In genomic region chr17:2828396-2829038, GRCh38 we compare ENCODE assay signal across 8 cellular contexts. TPM values are rescaled to one million over a fixed set of nuclear protein-coding genes. Genes with fewer than 3 reads are reported as not detected.
A peak's percentile ranks its signal among the peaks of the same experiment; 100 is the strongest.
DNase-seq lines count a peak whose midpoint lies in the region; ATAC-seq and TF ChIP-seq lines count a peak whose summit lies in the region.

No MANE protein-coding gene starts in this region.

- H3K9me3 Mint-ChIP-seq in T-cell (no peaks in the 10 kb centered on the region), progenitor cell of endocrine pancreas (ENCODE audit: low read depth) (no peaks in the 10 kb centered on the region)
- H3K9me3 Mint-ChIP-seq in activated naive CD8-positive, alpha-beta T cell treated with anti-CD3 and anti-CD28 coated beads for 36 hours, result no peaks in the 10 kb centered on the region

- H3K4me3 ChIP-seq in heart left ventricle (no peak overlapping the region), vagina (no peak overlapping the region)

- H3K4me1 Mint-ChIP-seq in T-cell (peaks cover 25 to 35% (median 33%) of the 10 kb centered on the region in 3 donors), progenitor cell of endocrine pancreas (ENCODE audit: low read depth) (peaks cover 1% of the 10 kb centered on the region)
- peaks cover 4% of the 10 kb centered on the region for H3K4me1 Mint-ChIP-seq in activated naive CD8-positive, alpha-beta T cell treated with anti-CD3 and anti-CD28 coated beads for 36 hours

- H3K27ac Mint-ChIP-seq in T-cell (no peak overlapping the region), progenitor cell of endocrine pancreas (no peak overlapping the region)
- no peak overlapping the region for H3K27ac Mint-ChIP-seq in activated naive CD8-positive, alpha-beta T cell treated with anti-CD3 and anti-CD28 coated beads for 36 hours

- ATAC-seq in T-cell (replicated peaks in 1 of 4) (peak; percentile 69 to 91 (median 86)), heart left ventricle (peak; percentile 71 to 86 (median 86)), HG02885 (IDR thresholded peaks at IDR 0.05; ENCODE audit: poor library complexity, unreplicated experiment) (no peak)

- H3K4me3 Mint-ChIP-seq in T-cell (peak overlapping the region in 2 of 3 donors; percentile 17 to 60), progenitor cell of endocrine pancreas (ENCODE audit: low read depth) (no peak overlapping the region)
- H3K4me3 Mint-ChIP-seq in activated naive CD8-positive, alpha-beta T cell treated with anti-CD3 and anti-CD28 coated beads for 36 hours, result no peak overlapping the region

- TF ChIP-seq CTCF in GM10248 (IDR thresholded peaks at IDR 0.05; ENCODE audit: control extremely low read depth, extremely low read depth, low read depth, missing control alignments), result peak; percentile 92
- TF ChIP-seq CTCF in LNCAP (IDR thresholded peaks at IDR 0.05), result peak; percentile 89
- TF ChIP-seq CTCF in heart left ventricle (IDR thresholded peaks at IDR 0.05), result peak; percentile 81 to 98 (median 94)
- peak; percentile 98 for TF ChIP-seq CTCF in progenitor cell of endocrine pancreas (IDR thresholded peaks at IDR 0.05; ENCODE audit: unreplicated experiment)
- peak; percentile 82 to 93 (median 92) for TF ChIP-seq CTCF in vagina (IDR thresholded peaks at IDR 0.05)

- H3K36me3 Mint-ChIP-seq in T-cell (peaks cover 4% of the 10 kb centered on the region), progenitor cell of endocrine pancreas (ENCODE audit: insufficient read depth) (no peaks in the 10 kb centered on the region)
- no peaks in the 10 kb centered on the region for H3K36me3 Mint-ChIP-seq in activated naive CD8-positive, alpha-beta T cell treated with anti-CD3 and anti-CD28 coated beads for 36 hours

- CTCF ChIA-PET in GM10248 (lab: Yijun Ruan, JAX) (interaction anchor here (1.3 to 2.0 kb wide), 3 partner anchors 102 to 184 kb away, joined by 4 to 8 read pairs (median 6); no protein-coding TSS in a partner anchor), T-cell (lab: Charles Lee) (interaction anchor here (0.6 to 1.0 kb wide), 3 partner anchors 36 to 132 kb away, joined by 3 read pairs; no protein-coding TSS in a partner anchor)

- DNase-seq in GM10248 (ENCODE audit: extremely low spot score) (peak; percentile 89), T-cell (peak; percentile 26 to 79 (median 68)), heart left ventricle (peak; percentile 62 to 88 (median 71)), progenitor cell of endocrine pancreas (ENCODE audit: low spot score, unreplicated experiment) (peak; percentile 87), vagina (ENCODE audit: extremely low spot score in 2 of 2) (no peak)
- DNase-seq in activated naive CD8-positive, alpha-beta T cell treated with anti-CD3 and anti-CD28 coated beads for 36 hours, result peak; percentile 73

- TF ChIP-seq POLR2A in heart left ventricle (IDR thresholded peaks at IDR 0.05) (no peak), vagina (IDR thresholded peaks at IDR 0.05) (no peak)

- no peaks in the 10 kb centered on the region for H3K36me3 ChIP-seq in heart left ventricle
- no peaks in the 10 kb centered on the region for H3K36me3 ChIP-seq in vagina

- 17 to 21% (median 19%) methylated on average over 14 of the region's 14 CpGs for WGBS in heart left ventricle, 4 donors

- intact Hi-C loops in heart left ventricle (cut with DNase I), result loop anchor here (1.0 to 5.0 kb wide), 5 partner anchors 104 to 185 kb away; no protein-coding TSS in a partner anchor
- intact Hi-C loops in vagina (cut with DNase I), result loop anchor here (1.0 kb wide), 1 partner anchor 185 kb away; no protein-coding TSS in a partner anchor

- no peak overlapping the region for H3K27ac ChIP-seq in heart left ventricle
- H3K27ac ChIP-seq in vagina, result no peak overlapping the region

- POLR2A ChIA-PET in GM10248 (lab: Yijun Ruan, JAX), result no interaction called here
- POLR2A ChIA-PET in T-cell (lab: Charles Lee), result interaction anchor here in 1 of 2 donors (0.6 kb wide), 1 partner anchor 487 kb away, joined by 4 read pairs; no protein-coding TSS in a partner anchor

- H3K27me3 Mint-ChIP-seq in T-cell, result no peaks in the 10 kb centered on the region
- peaks cover 41% of the 10 kb centered on the region for H3K27me3 Mint-ChIP-seq in activated naive CD8-positive, alpha-beta T cell treated with anti-CD3 and anti-CD28 coated beads for 36 hours
- peaks cover 4% of the 10 kb centered on the region for H3K27me3 Mint-ChIP-seq in progenitor cell of endocrine pancreas

- peaks cover 0 to 8% (median 0%) of the 10 kb centered on the region in 9 donors for H3K27me3 ChIP-seq in heart left ventricle
- H3K27me3 ChIP-seq in vagina, result no peaks in the 10 kb centered on the region

- H3K4me1 ChIP-seq in heart left ventricle, result peaks cover 0 to 15% (median 0%) of the 10 kb centered on the region in 12 donors
- no peaks in the 10 kb centered on the region for H3K4me1 ChIP-seq in vagina

- H3K9me3 ChIP-seq in heart left ventricle (no peaks in the 10 kb centered on the region), vagina (no peaks in the 10 kb centered on the region)

RNA-seq across cellular contexts. Expression of gene RAP1GAP2, which starts 32.3 kb away (rescaled TPM):
- total RNA-seq in T-cell (10 to 100 TPM in 4 of 5 donors, 1 to 10 TPM in 1; 8.0 to 77.7 (median 13.3) TPM), heart left ventricle (10 to 100 TPM; 24.7 to 44.1 (median 36.5) TPM), progenitor cell of endocrine pancreas (105 and 116 TPM in 2 replicates), vagina (22.6 TPM)
- not detected for total RNA-seq in activated naive CD8-positive, alpha-beta T cell treated with anti-CD3 and anti-CD28 coated beads for 36 hours
- polyA plus RNA-seq in heart left ventricle, result 10 to 100 TPM; 13.5 to 18.3 TPM

Comparison
In these comparisons a context has a peak if more than half of its experiments do, and no peak if none do; other contexts are left out.
1. DNase-seq: peak in GM10248 (single experiment), T-cell (34 of 34), activated naive CD8-positive, alpha-beta T cell treated with anti-CD3 and anti-CD28 coated beads for 36 hours (single experiment), heart left ventricle (5 of 5) and progenitor cell of endocrine pancreas (single experiment); none in vagina (0 of 2).
2. H3K4me3 Mint-ChIP-seq: peak in T-cell (2 of 3); none in activated naive CD8-positive, alpha-beta T cell treated with anti-CD3 and anti-CD28 coated beads for 36 hours (single experiment) and progenitor cell of endocrine pancreas (single experiment).
3. RNA of gene RAP1GAP2, which starts 32.3 kb away (total RNA-seq): 105 to 116 TPM in progenitor cell of endocrine pancreas, 24.7 to 44.1 TPM in heart left ventricle, 22.6 TPM in vagina (single experiment) and 8.0 to 77.7 TPM in T-cell; not detected in activated naive CD8-positive, alpha-beta T cell treated with anti-CD3 and anti-CD28 coated beads for 36 hours; every median in the first group is over 4 times any median in the second.
4. Peak in every context shown above with its lines, with median percentiles within 50 percentile points of each other: CTCF ChIP-seq.